Comparison of ENCODE assay signal across 17 cellular contexts in genomic region chr18:79756826-79757225, GRCh38. TPM values are rescaled to one million over a fixed set of nuclear protein-coding genes. Genes with fewer than 3 reads are reported as not detected.
DNase-seq lines count a peak whose midpoint lies in the region; ATAC-seq and TF ChIP-seq lines count a peak whose summit lies in the region.
"Had no signal": no experiment of that assay in that cellular context is flagged by ENCODE, and none has a peak within 500 bp of the region (broad histone marks: within the 10 kb centered on the region; RNA-seq: fewer than 3 reads in every experiment).

No MANE protein-coding gene starts in this region.

- no peak overlapping the region for H3K4me2 ChIP-seq in SK-N-SH

- H3K27me3 Mint-ChIP-seq in activated T-cell treated with anti-CD3 and anti-CD28 coated beads, Interleukin-2, amount 50 U/mL, for 4 hours (ENCODE audit: low read depth), result no peaks in the 10 kb centered on the region
- H3K27me3 Mint-ChIP-seq in glutamatergic neuron (ENCODE audit: unreplicated experiment) (peaks cover 4% of the 10 kb centered on the region), type B pancreatic cell (no peaks in the 10 kb centered on the region)
- H3K27me3 Mint-ChIP-seq: CD8-positive, alpha-beta memory T cell had no signal

- H3K4me1 Mint-ChIP-seq in activated T-cell treated with anti-CD3 and anti-CD28 coated beads, Interleukin-2, amount 50 U/mL, for 4 hours (ENCODE audit: low read depth), result no peaks in the 10 kb centered on the region
- no peaks in the 10 kb centered on the region for H3K4me1 Mint-ChIP-seq in glutamatergic neuron (ENCODE audit: low read depth, unreplicated experiment)
- no peaks in the 10 kb centered on the region for H3K4me1 Mint-ChIP-seq in type B pancreatic cell (ENCODE audit: unreplicated experiment)
- H3K4me1 Mint-ChIP-seq: CD14-positive monocyte; CD8-positive, alpha-beta memory T cell; H9 had no signal

- H3K9me3 Mint-ChIP-seq in activated T-cell treated with anti-CD3 and anti-CD28 coated beads, Interleukin-2, amount 50 U/mL, for 4 hours, result peaks cover 33% of the 10 kb centered on the region
- H3K9me3 Mint-ChIP-seq in glutamatergic neuron (ENCODE audit: unreplicated experiment) (peaks cover 15% of the 10 kb centered on the region), type B pancreatic cell (peaks cover 7% of the 10 kb centered on the region)

- H2AFZ ChIP-seq in SK-N-SH (ENCODE audit: low read depth), result no peak overlapping the region

- H3K9me3 ChIP-seq in upper lobe of right lung, result no peaks in the 10 kb centered on the region
- H3K9me3 ChIP-seq in SK-N-SH, result no peaks in the 10 kb centered on the region

- TF ChIP-seq RAD21 in SK-N-SH (IDR thresholded peaks at IDR 0.05; ENCODE audit: low read length), result no peak

- H3K27ac ChIP-seq in upper lobe of right lung, result no peak overlapping the region
- no peak overlapping the region for H3K27ac ChIP-seq in SK-N-SH (ENCODE audit: low read depth in 2 of 2, low read length in 1 of 2)
- H3K27ac ChIP-seq: 22Rv1 had no signal

- no peak overlapping the region for H3K4me3 Mint-ChIP-seq in activated T-cell treated with anti-CD3 and anti-CD28 coated beads, Interleukin-2, amount 50 U/mL, for 4 hours
- H3K4me3 Mint-ChIP-seq in glutamatergic neuron (ENCODE audit: unreplicated experiment), result no peak overlapping the region
- no peak overlapping the region for H3K4me3 Mint-ChIP-seq in type B pancreatic cell
- H3K4me3 Mint-ChIP-seq: CD14-positive monocyte; CD8-positive, alpha-beta memory T cell; H9 had no signal

- no peaks in the 10 kb centered on the region for H3K27me3 ChIP-seq in upper lobe of right lung
- no peaks in the 10 kb centered on the region for H3K27me3 ChIP-seq in SK-N-SH (ENCODE audit: insufficient read depth)

- H3K27ac Mint-ChIP-seq in glutamatergic neuron (ENCODE audit: unreplicated experiment) (no peak overlapping the region), type B pancreatic cell (no peak overlapping the region)
- H3K27ac Mint-ChIP-seq: CD14-positive monocyte; CD8-positive, alpha-beta memory T cell; H9 had no signal

- H3K9me2 ChIP-seq in SK-N-SH, result no peaks in the 10 kb centered on the region

- H3F3A ChIP-seq in SK-N-SH (replicated peaks; ENCODE audit: insufficient read depth), result no peaks in the 10 kb centered on the region

- peaks cover 48% of the 10 kb centered on the region for H3K36me3 Mint-ChIP-seq in activated T-cell treated with anti-CD3 and anti-CD28 coated beads, Interleukin-2, amount 50 U/mL, for 4 hours (ENCODE audit: insufficient read depth)
- H3K36me3 Mint-ChIP-seq in glutamatergic neuron (ENCODE audit: unreplicated experiment) (peaks cover 55% of the 10 kb centered on the region), type B pancreatic cell (peaks cover 4% of the 10 kb centered on the region)

- no peak overlapping the region for H3K9ac ChIP-seq in SK-N-SH

- no peaks in the 10 kb centered on the region for H4K20me1 ChIP-seq in SK-N-SH (ENCODE audit: insufficient read depth)

- no peaks in the 10 kb centered on the region for H3K4me1 ChIP-seq in upper lobe of right lung
- H3K4me1 ChIP-seq in SK-N-SH (ENCODE audit: control insufficient read depth in 1 of 2, insufficient read depth in 2 of 2, low read depth in 1 of 2, low read length in 1 of 2), result no peaks in the 10 kb centered on the region

- 96% methylated on average over 11 of the region's 11 CpGs for WGBS in SK-N-SH (ENCODE audit: low lambda C conversion rate)

- no peak for TF ChIP-seq EP300 in SK-N-SH (IDR thresholded peaks at IDR 0.05; ENCODE audit: borderline replicate concordance in 1 of 2, low read depth in 1 of 2, low read length in 1 of 2)

- H3K4me3 ChIP-seq in upper lobe of right lung (no peak overlapping the region), SK-N-SH (ENCODE audit: low read depth in 2 of 2, low read length in 1 of 2) (no peak overlapping the region)

- no peak for TF ChIP-seq CTCF in glutamatergic neuron (IDR thresholded peaks at IDR 0.05; ENCODE audit: partially characterized antibody, unreplicated experiment)
- TF ChIP-seq CTCF in upper lobe of right lung (IDR thresholded peaks at IDR 0.05), result no peak
- no peak for TF ChIP-seq CTCF in type B pancreatic cell (conservative IDR thresholded peaks at IDR 0.05)
- no peak for TF ChIP-seq CTCF in SK-N-SH (IDR thresholded peaks at IDR 0.05)

- peak; percentile 7 for DNase-seq in activated T-cell treated with anti-CD3 and anti-CD28 coated beads, Interleukin-2, amount 50 U/mL, for 1 hour
- no peak for DNase-seq in activated T-cell treated with anti-CD3 and anti-CD28 coated beads, Interleukin-2, amount 50 U/mL, for 4 hours
- DNase-seq in glutamatergic neuron, result peak; percentile 1
- peak; percentile 40 for DNase-seq in sciatic nerve (ENCODE audit: low spot score)
- peak; percentile 25 for DNase-seq in upper lobe of right lung
- no peak for DNase-seq in left colon
- no peak for DNase-seq in type B pancreatic cell (ENCODE audit: extremely low spot score, unreplicated experiment)
- no peak for DNase-seq in SK-N-SH
- DNase-seq: DMS79, GOT3, H9 had no signal

- H3K79me2 ChIP-seq in SK-N-SH (ENCODE audit: insufficient read depth), result no peaks in the 10 kb centered on the region

- H3K36me3 ChIP-seq in upper lobe of right lung (peaks cover 25% of the 10 kb centered on the region), SK-N-SH (replicated peaks in 1 of 2; ENCODE audit: control insufficient read depth in 1 of 2, insufficient read depth in 2 of 2, low read length in 1 of 2) (peaks cover 10 to 17% of the 10 kb centered on the region in 2 experiments)

- POLR2A ChIA-PET in SK-N-SH (lab: Yijun Ruan, JAX), result no interaction called here

- CTCF ChIA-PET in SK-N-SH (lab: Yijun Ruan, JAX), result interaction anchor here (1.2 kb wide), 1 partner anchor 9 kb away, joined by 3 read pairs; no protein-coding TSS in a partner anchor

- no peak for ATAC-seq in activated T-cell treated with anti-CD3 and anti-CD28 coated beads, Interleukin-2, amount 50 U/mL, for 4 hours
- ATAC-seq in sciatic nerve (no peak), upper lobe of right lung (no peak), left colon (no peak)

- intact Hi-C loops in sciatic nerve (cut with DNase I) (no loop called here), upper lobe of right lung (cut with DNase I) (no loop called here), left colon (cut with DNase I, micrococcal nuclease) (no loop called here)

TF ChIP-seq in SK-N-SH, 30 proteins besides CTCF, POLR2A, EP300 and RAD21 (continues in another document):
- TF ChIP-seq MEF2A (IDR thresholded peaks at IDR 0.05; ENCODE audit: borderline replicate concordance, low read depth) (no peak), CHD2 (IDR thresholded peaks at IDR 0.05; ENCODE audit: low read length, partially characterized antibody) (no peak), FOXM1 (IDR thresholded peaks at IDR 0.05; ENCODE audit: low read depth) (no peak), NFIC (IDR thresholded peaks at IDR 0.05; ENCODE audit: borderline replicate concordance) (no peak), ZBTB33 (IDR thresholded peaks at IDR 0.05; ENCODE audit: borderline replicate concordance, low read depth) (no peak), TEAD4 (IDR thresholded peaks at IDR 0.05; ENCODE audit: borderline replicate concordance, insufficient read depth) (no peak), POLR2AphosphoS5 (IDR thresholded peaks at IDR 0.05; ENCODE audit: low read depth, low read length) (no peak), RFX5 (IDR thresholded peaks at IDR 0.05; ENCODE audit: low read length) (no peak)
- TF ChIP-seq, protein P1, sequence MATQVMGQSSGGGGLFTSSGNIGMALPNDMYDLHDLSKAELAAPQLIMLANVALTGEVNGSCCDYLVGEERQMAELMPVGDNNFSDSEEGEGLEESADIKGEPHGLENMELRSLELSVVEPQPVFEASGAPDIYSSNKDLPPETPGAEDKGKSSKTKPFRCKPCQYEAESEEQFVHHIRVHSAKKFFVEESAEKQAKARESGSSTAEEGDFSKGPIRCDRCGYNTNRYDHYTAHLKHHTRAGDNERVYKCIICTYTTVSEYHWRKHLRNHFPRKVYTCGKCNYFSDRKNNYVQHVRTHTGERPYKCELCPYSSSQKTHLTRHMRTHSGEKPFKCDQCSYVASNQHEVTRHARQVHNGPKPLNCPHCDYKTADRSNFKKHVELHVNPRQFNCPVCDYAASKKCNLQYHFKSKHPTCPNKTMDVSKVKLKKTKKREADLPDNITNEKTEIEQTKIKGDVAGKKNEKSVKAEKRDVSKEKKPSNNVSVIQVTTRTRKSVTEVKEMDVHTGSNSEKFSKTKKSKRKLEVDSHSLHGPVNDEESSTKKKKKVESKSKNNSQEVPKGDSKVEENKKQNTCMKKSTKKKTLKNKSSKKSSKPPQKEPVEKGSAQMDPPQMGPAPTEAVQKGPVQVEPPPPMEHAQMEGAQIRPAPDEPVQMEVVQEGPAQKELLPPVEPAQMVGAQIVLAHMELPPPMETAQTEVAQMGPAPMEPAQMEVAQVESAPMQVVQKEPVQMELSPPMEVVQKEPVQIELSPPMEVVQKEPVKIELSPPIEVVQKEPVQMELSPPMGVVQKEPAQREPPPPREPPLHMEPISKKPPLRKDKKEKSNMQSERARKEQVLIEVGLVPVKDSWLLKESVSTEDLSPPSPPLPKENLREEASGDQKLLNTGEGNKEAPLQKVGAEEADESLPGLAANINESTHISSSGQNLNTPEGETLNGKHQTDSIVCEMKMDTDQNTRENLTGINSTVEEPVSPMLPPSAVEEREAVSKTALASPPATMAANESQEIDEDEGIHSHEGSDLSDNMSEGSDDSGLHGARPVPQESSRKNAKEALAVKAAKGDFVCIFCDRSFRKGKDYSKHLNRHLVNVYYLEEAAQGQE (IDR thresholded peaks at IDR 0.05; ENCODE audit: low read depth, low read length), result no peak

RNA-seq across cellular contexts. Expression of gene KCNG2, which starts 40.9 kb away (rescaled TPM):
- total RNA-seq in activated T-cell treated with anti-CD3 and anti-CD28 coated beads, Interleukin-2, amount 50 U/mL, for 4 hours, result not detected
- total RNA-seq in glutamatergic neuron (ENCODE audit: unreplicated experiment), result 1.6 TPM
- total RNA-seq in sciatic nerve, result 0.22 TPM
- total RNA-seq in upper lobe of right lung, result 0.46 TPM
- total RNA-seq in left colon, result not detected
- 0.29 TPM in 1 of 2 replicates, not detected in the other for total RNA-seq in type B pancreatic cell (ENCODE audit: low replicate concordance)
- not detected in 2 replicates for polyA plus RNA-seq in SK-N-SH (2012; rRNA removed)
- polyA plus RNA-seq in SK-N-SH (2012; cell fraction: cytosol; rRNA removed), result not detected in 2 replicates
- not detected in 2 replicates for polyA plus RNA-seq in SK-N-SH (2012; cell fraction: nucleus; rRNA removed)
- total RNA-seq: A673; CD8-positive, alpha-beta memory T cell; HT-29 had no signal
- polyA plus RNA-seq: BJ; CD14-positive monocyte; CD8-positive, alpha-beta memory T cell had no signal

Comparison
In these comparisons a context has a peak if more than half of its experiments do, and no peak if none do; other contexts are left out.
1. DNase-seq: peak in activated T-cell treated with anti-CD3 and anti-CD28 coated beads, Interleukin-2, amount 50 U/mL, for 1 hour (single experiment), glutamatergic neuron (single experiment), sciatic nerve (single experiment) and upper lobe of right lung (single experiment); none in activated T-cell treated with anti-CD3 and anti-CD28 coated beads, Interleukin-2, amount 50 U/mL, for 4 hours (single experiment), left colon (0 of 2), type B pancreatic cell (single experiment) and SK-N-SH (single experiment).